ENCODE assay signal across 8 cellular contexts in the genomic region with DNA sequence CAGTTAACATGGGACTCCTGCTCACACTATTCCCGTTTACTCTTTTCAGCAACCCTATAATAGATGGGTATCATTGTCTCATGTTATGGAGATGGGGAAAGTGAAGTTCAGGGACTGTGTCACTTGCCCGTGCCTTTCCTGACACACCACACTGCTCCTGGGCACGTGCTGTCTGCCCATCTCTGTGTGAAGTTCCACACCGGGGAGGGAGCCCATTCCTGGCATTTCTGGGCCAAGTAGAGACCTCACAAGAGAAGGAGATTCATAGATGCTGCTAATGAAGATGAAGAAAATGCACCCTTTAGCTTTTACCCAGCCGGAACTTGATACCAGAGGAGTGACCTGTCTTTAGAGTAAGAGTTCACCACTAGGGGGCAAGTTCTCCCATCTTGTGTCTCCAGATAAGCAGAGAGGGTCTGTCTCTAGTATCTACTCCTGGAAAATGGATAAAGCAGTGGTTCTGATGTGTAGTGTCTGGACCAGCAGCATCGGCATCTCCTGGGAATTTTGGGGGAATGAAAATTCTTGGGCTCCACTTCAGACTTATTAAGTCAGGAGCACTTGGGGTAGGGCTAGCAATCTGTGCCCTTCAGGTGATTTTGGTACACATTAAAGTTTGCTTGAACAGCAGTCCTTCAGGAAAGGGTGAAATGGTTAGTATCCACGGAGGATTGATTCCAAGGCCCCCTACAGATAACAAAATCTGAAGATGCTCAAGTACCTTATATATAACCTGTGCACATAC. TPM values are rescaled to one million over a fixed set of nuclear protein-coding genes. Genes with fewer than 3 reads are reported as not detected.
A peak's percentile ranks its signal among the peaks of the same experiment; 100 is the strongest.
DNase-seq lines count a peak whose midpoint lies in the region; ATAC-seq and TF ChIP-seq lines count a peak whose summit lies in the region.

No MANE protein-coding gene starts in this region.

- DNase-seq in Caki2 (ENCODE audit: low read depth) (peak; percentile 56), NCI-H226 (peak; percentile 4), WERI-Rb-1 (peak; percentile 47), esophagus squamous epithelium (lab: John Stamatoyannopoulos, UW) (no peak), aorta (no peak)

- peak overlapping the region; percentile 78 to 98 (median 94) for H3K4me3 Mint-ChIP-seq in nephron

- ATAC-seq in GM19023 (IDR thresholded peaks at IDR 0.05; ENCODE audit: unreplicated experiment) (peak; percentile 47), HG03196 (IDR thresholded peaks at IDR 0.05; ENCODE audit: unreplicated experiment) (peak; percentile 40), aorta (ENCODE audit: low FRiP score) (no peak)

- intact Hi-C loops in esophagus squamous epithelium (cut with DNase I) (loop anchor here (10.0 kb wide), 1 partner anchor 161 kb away; no protein-coding TSS in a partner anchor), aorta (cut with DNase I) (loop anchor here in 1 of 2 donors (10.0 kb wide), 1 partner anchor 261 kb away; no protein-coding TSS in a partner anchor)

- H3K27ac ChIP-seq in WERI-Rb-1 (no peak overlapping the region), esophagus squamous epithelium (no peak overlapping the region), aorta (ENCODE audit: low read depth in 1 of 2, low read length in 2 of 2) (no peak overlapping the region)

- H3K27me3 ChIP-seq in WERI-Rb-1 (ENCODE audit: insufficient read depth, low read depth, severe bottlenecking): no peaks in the 10 kb centered on the region
- no peaks in the 10 kb centered on the region for H3K27me3 ChIP-seq in esophagus squamous epithelium
- H3K27me3 ChIP-seq in aorta (ENCODE audit: control insufficient read depth in 1 of 2, insufficient read depth in 2 of 2, low read length in 1 of 2): no peaks in the 10 kb centered on the region

- no peaks in the 10 kb centered on the region for H3K27me3 Mint-ChIP-seq in nephron (ENCODE audit: low read depth)

- H3K36me3 Mint-ChIP-seq in nephron (ENCODE audit: low read depth): peaks cover 10% of the 10 kb centered on the region

- WGBS in esophagus squamous epithelium, 2 donors: 48 to 55% methylated on average over 5 to 7 of the region's 7 CpGs
- WGBS in aorta, 2 donors: 58% methylated on average over 7 of the region's 7 CpGs

- H3K4me1 Mint-ChIP-seq in nephron: peaks cover 29% of the 10 kb centered on the region

- in situ Hi-C loops in Caki2 (cut with HindIII; ENCODE audit: low pct_unique_long_range_greater_than_20kb, low sequenced_read_pairs): no loop called here

- H3K4me1 ChIP-seq in esophagus squamous epithelium (peaks cover 3 to 44% (median 10%) of the 10 kb centered on the region in 3 donors), aorta (ENCODE audit: control insufficient read depth in 1 of 2, insufficient read depth in 2 of 2, low read length in 2 of 2) (peaks cover 0 to 3% of the 10 kb centered on the region in 2 donors)

- TF ChIP-seq CTCF in WERI-Rb-1 (IDR thresholded peaks at IDR 0.05; ENCODE audit: low read depth, low read length) (peak; percentile 81), esophagus squamous epithelium (IDR thresholded peaks at IDR 0.05) (peak in 5 of 6 experiments; percentile 45 to 72 (median 56)), nephron (IDR thresholded peaks at IDR 0.05; ENCODE audit: unreplicated experiment in 3 of 3) (peak; percentile 53 to 66 (median 59))

- H3K9me3 Mint-ChIP-seq in nephron: no peaks in the 10 kb centered on the region

- H3K9me3 ChIP-seq in WERI-Rb-1 (ENCODE audit: severe bottlenecking) (no peaks in the 10 kb centered on the region), esophagus squamous epithelium (no peaks in the 10 kb centered on the region), aorta (ENCODE audit: control insufficient read depth, low read length) (no peaks in the 10 kb centered on the region)

- no peak for TF ChIP-seq POLR2A in esophagus squamous epithelium (IDR thresholded peaks at IDR 0.05)

- H3K36me3 ChIP-seq in WERI-Rb-1 (peaks cover 4% of the 10 kb centered on the region), esophagus squamous epithelium (peaks cover 0 to 1% (median 0%) of the 10 kb centered on the region in 3 donors), aorta (ENCODE audit: control insufficient read depth in 1 of 2, insufficient read depth in 2 of 2, low read length in 1 of 2) (peaks cover 0 to 2% of the 10 kb centered on the region in 2 donors)

- peak overlapping the region; percentile 16 to 75 (median 69) for H3K27ac Mint-ChIP-seq in nephron

- H3K4me3 ChIP-seq in WERI-Rb-1 (ENCODE audit: low read depth, low read length) (no peak overlapping the region), esophagus squamous epithelium (no peak overlapping the region), aorta (ENCODE audit: low read length in 2 of 2) (no peak overlapping the region)

RNA-seq across cellular contexts. Expression of gene TOPBP1, which starts 2.0 kb away (rescaled TPM):
- total RNA-seq in Caki2 (2014; rRNA removed; shearing (Covaris generic); ENCODE audit: low replicate concordance): 22.1 and 50.7 TPM in 2 replicates
- total RNA-seq in esophagus squamous epithelium (10 to 100 TPM in 3 of 4 donors, 1 to 10 TPM in 1; 8.6 to 31.1 (median 25.3) TPM), aorta (10 to 100 TPM; 16.8 to 23.2 TPM)
- 10 to 100 TPM in 1 of 2 donors, 1 to 10 TPM in 1; 8.4 to 17.7 TPM for polyA plus RNA-seq in aorta

Comparison
In these comparisons a context has a peak if more than half of its experiments do, and no peak if none do; other contexts are left out.
1. DNase-seq: peak in Caki2 (single experiment), NCI-H226 (single experiment) and WERI-Rb-1 (single experiment); none in esophagus squamous epithelium (single experiment) and aorta (0 of 2).
2. Peak in every context shown above with its lines, with median percentiles within 50 percentile points of each other: CTCF ChIP-seq.